ENCODE assay signal across 1 cellular context in genomic region chr11:107720305-107720775, GRCh38.
TF ChIP-seq lines count a peak whose summit lies in the region.

No MANE protein-coding gene starts in this region.

TF ChIP-seq in IMR-90, 13 proteins besides CTCF, POLR2A, EP300 and RAD21:
- no peak for TF ChIP-seq RCOR1 (IDR thresholded peaks at IDR 0.05; ENCODE audit: insufficient replicate concordance, low read length)
- no peak for TF ChIP-seq MAZ (IDR thresholded peaks at IDR 0.05; ENCODE audit: borderline replicate concordance, low read depth, low read length)
- TF ChIP-seq ELK1 (IDR thresholded peaks at IDR 0.05; ENCODE audit: borderline replicate concordance, low read depth, low read length) = no peak
- TF ChIP-seq USF2 (IDR thresholded peaks at IDR 0.05; ENCODE audit: low read depth, low read length) = no peak
- TF ChIP-seq CHD1 (IDR thresholded peaks at IDR 0.05; ENCODE audit: low read depth, low read length) = no peak
- no peak for TF ChIP-seq MXI1 (IDR thresholded peaks at IDR 0.05; ENCODE audit: borderline replicate concordance, low read depth, low read length)
- TF ChIP-seq SMC3 (IDR thresholded peaks at IDR 0.05; ENCODE audit: low read depth, low read length) = no peak
- no peak for TF ChIP-seq MAFK (IDR thresholded peaks at IDR 0.05; ENCODE audit: low read depth, low read length)
- TF ChIP-seq FOS (IDR thresholded peaks at IDR 0.05; ENCODE audit: low read depth, low read length) = no peak
- TF ChIP-seq CEBPB (IDR thresholded peaks at IDR 0.05; ENCODE audit: low read depth, low read length) = no peak
- no peak for TF ChIP-seq NFE2L2 (IDR thresholded peaks at IDR 0.05; ENCODE audit: low read depth, low read length)
- no peak for TF ChIP-seq BHLHE40 (IDR thresholded peaks at IDR 0.05; ENCODE audit: low read depth, low read length)
- no peak for TF ChIP-seq RFX5 (IDR thresholded peaks at IDR 0.05; ENCODE audit: low read depth, low read length)
